Comparison of ENCODE assay signal across 20 cellular contexts in genomic region chr3:181264491-181264890, GRCh38.
DNase-seq lines count a peak whose midpoint lies in the region; ATAC-seq and TF ChIP-seq lines count a peak whose summit lies in the region.
"Had no signal": no experiment of that assay in that cellular context is flagged by ENCODE, and none has a peak within 500 bp of the region (broad histone marks: within the 10 kb centered on the region; RNA-seq: fewer than 3 reads in every experiment).

No MANE protein-coding gene starts in this region.

- TF ChIP-seq CTCF in choroid plexus epithelial cell (conservative IDR thresholded peaks at IDR 0.05; ENCODE audit: low read depth, low read length) = no peak
- TF ChIP-seq CTCF in testis (IDR thresholded peaks at IDR 0.05) = no peak

- no peaks in the 10 kb centered on the region for H3K36me3 ChIP-seq in testis (ENCODE audit: low read depth, missing control alignments)

- H3K4me1 Mint-ChIP-seq in activated T-cell treated with anti-CD3 and anti-CD28 coated beads, Interleukin-2, amount 50 U/mL, for 72 hours (ENCODE audit: low read depth) = no peaks in the 10 kb centered on the region
- H3K4me1 Mint-ChIP-seq in naive thymus-derived CD8-positive, alpha-beta T cell = peaks cover 0 to 4% (median 1%) of the 10 kb centered on the region in 4 donors
- H3K4me1 Mint-ChIP-seq: H9 had no signal

- ATAC-seq in activated T-cell treated with anti-CD3 and anti-CD28 coated beads, Interleukin-2, amount 50 U/mL, for 72 hours (replicated peaks in 1 of 2) = peak; percentile 37 to 77
- ATAC-seq in GM19351 (IDR thresholded peaks at IDR 0.05; ENCODE audit: unreplicated experiment) (peak; percentile 41), HG03354 (IDR thresholded peaks at IDR 0.05; ENCODE audit: poor library complexity, severe bottlenecking, unreplicated experiment) (peak; percentile 43)
- ATAC-seq in naive thymus-derived CD8-positive, alpha-beta T cell = no peak
- ATAC-seq: Right ventricle myocardium inferior had no signal

- H3K9me3 Mint-ChIP-seq in activated T-cell treated with anti-CD3 and anti-CD28 coated beads, Interleukin-2, amount 50 U/mL, for 72 hours = peaks cover 0 to 2% of the 10 kb centered on the region in 2 donors
- H3K9me3 Mint-ChIP-seq in naive thymus-derived CD8-positive, alpha-beta T cell = peaks cover 0 to 14% (median 7%) of the 10 kb centered on the region in 9 donors
- H3K9me3 Mint-ChIP-seq: H9 had no signal

- H3K4me3 Mint-ChIP-seq in activated T-cell treated with anti-CD3 and anti-CD28 coated beads, Interleukin-2, amount 50 U/mL, for 72 hours = no peak overlapping the region
- no peak overlapping the region for H3K4me3 Mint-ChIP-seq in naive thymus-derived CD8-positive, alpha-beta T cell
- H3K4me3 Mint-ChIP-seq: H9, HFFc6 had no signal

- H3K36me3 Mint-ChIP-seq in activated T-cell treated with anti-CD3 and anti-CD28 coated beads, Interleukin-2, amount 50 U/mL, for 72 hours (ENCODE audit: insufficient read depth in 2 of 2) = no peaks in the 10 kb centered on the region
- H3K36me3 Mint-ChIP-seq in naive thymus-derived CD8-positive, alpha-beta T cell = no peaks in the 10 kb centered on the region

- no peak for DNase-seq in activated T-cell treated with anti-CD3 and anti-CD28 coated beads, Interleukin-2, amount 50 U/mL, for 72 hours
- no peak for DNase-seq in activated T-cell treated with anti-CD3 and anti-CD28 coated beads, Interleukin-2, amount 50 U/mL, for 1 hour
- DNase-seq in choroid plexus epithelial cell (ENCODE audit: low read depth) (peak; percentile 3), SKM-1 (lab: John Stamatoyannopoulos, UW; ENCODE audit: unreplicated experiment) (no peak), testis (no peak)
- no peak for DNase-seq in naive thymus-derived CD8-positive, alpha-beta T cell
- DNase-seq: GM23248, H9, HFFc6, KG1, NCI-H1105 treated with DMSO at 0.1 percent for 48 hours, NCI-H2029 treated with DMSO at 0.1 percent for 48 hours, NCI-H2171, NCI-H345, NCI-H524, NCI-H774 had no signal

- no peaks in the 10 kb centered on the region for H3K4me1 ChIP-seq in testis

- H3K4me3 ChIP-seq in choroid plexus epithelial cell (ENCODE audit: low read depth, low read length) (no peak overlapping the region), testis (no peak overlapping the region)
- H3K4me3 ChIP-seq: GM23248 had no signal

- H3K9me3 ChIP-seq in testis = no peaks in the 10 kb centered on the region

- POLR2A ChIA-PET in naive thymus-derived CD8-positive, alpha-beta T cell (lab: Charles Lee) = no interaction called here

- no peak overlapping the region for H3K27ac Mint-ChIP-seq in activated T-cell treated with anti-CD3 and anti-CD28 coated beads, Interleukin-2, amount 50 U/mL, for 72 hours
- no peak overlapping the region for H3K27ac Mint-ChIP-seq in naive thymus-derived CD8-positive, alpha-beta T cell
- H3K27ac Mint-ChIP-seq: H9, HFFc6 had no signal

- H3K27ac ChIP-seq in testis = no peak overlapping the region
- H3K27ac ChIP-seq: C4-2B, GM23248 had no signal

- H3K27me3 ChIP-seq in testis = no peaks in the 10 kb centered on the region

- 87 to 90% methylated on average over 2 of the region's 2 CpGs for WGBS in testis, 2 donors

- no peak for TF ChIP-seq POLR2A in testis (IDR thresholded peaks at IDR 0.05)

- intact Hi-C loops in testis (cut with DNase I; ENCODE audit: low total_unique reads) = no loop called here

- peaks cover 7% of the 10 kb centered on the region for H3K27me3 Mint-ChIP-seq in activated T-cell treated with anti-CD3 and anti-CD28 coated beads, Interleukin-2, amount 50 U/mL, for 72 hours (ENCODE audit: low read depth)
- H3K27me3 Mint-ChIP-seq in naive thymus-derived CD8-positive, alpha-beta T cell = peaks cover 0 to 7% (median 1%) of the 10 kb centered on the region in 5 donors

Comparison
In these comparisons a context has a peak if more than half of its experiments do, and no peak if none do; other contexts are left out.
1. ATAC-seq: peak in activated T-cell treated with anti-CD3 and anti-CD28 coated beads, Interleukin-2, amount 50 U/mL, for 72 hours (2 of 2), GM19351 (single experiment) and HG03354 (single experiment); none in naive thymus-derived CD8-positive, alpha-beta T cell (0 of 2).